ENCODE assay signal across 8 cellular contexts in the genomic region with DNA sequence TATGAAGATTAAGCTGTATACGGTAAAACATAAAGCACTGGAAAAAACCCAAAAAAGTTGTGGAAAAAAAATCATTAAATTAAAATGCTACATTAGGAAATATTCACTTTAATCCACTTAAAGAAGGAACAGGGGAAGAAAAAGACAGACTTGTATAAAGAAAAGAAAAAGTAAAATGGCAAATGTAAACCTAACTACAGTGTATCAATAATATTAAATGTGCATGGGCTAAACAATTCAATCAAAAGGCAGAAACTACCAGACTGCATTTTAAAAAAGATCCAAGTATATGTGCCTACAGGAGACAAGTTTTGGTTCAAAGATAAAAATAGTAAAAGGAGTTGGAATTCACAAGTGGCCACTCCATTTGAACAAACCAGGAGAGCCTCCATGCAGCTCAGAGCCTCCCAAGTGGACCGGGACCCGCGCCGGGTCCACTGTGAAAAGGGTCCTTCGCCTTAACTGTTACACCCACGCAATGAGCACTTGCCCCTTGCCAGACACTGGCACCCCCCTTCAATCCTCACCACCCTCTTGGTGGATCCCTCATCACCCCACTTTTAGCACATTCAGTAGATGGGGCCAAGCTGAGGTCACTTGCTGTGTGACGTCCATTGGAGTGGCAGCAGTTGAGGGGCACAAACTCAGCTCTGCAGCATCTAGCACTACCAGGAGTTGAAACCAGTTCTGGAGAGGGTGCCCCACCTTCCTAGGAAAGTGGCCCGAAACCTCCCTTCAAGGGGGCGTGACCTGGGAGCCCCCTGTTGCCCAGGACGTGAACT. TPM values are rescaled to one million over a fixed set of nuclear protein-coding genes. Genes with fewer than 3 reads are reported as not detected.
DNase-seq lines count a peak whose midpoint lies in the region; TF ChIP-seq lines count a peak whose summit lies in the region.

No MANE protein-coding gene starts in this region.

- WGBS in spleen, 5 donors = 43 to 57% (median 45%) methylated on average over 9 to 11 of the region's 11 CpGs

- peak; percentile 15 for DNase-seq in A172 (ENCODE audit: low spot score)
- DNase-seq in hepatic stellate cell (ENCODE audit: low spot score) = peak; percentile 43
- peak; percentile 84 for DNase-seq in spleen
- DNase-seq in cerebellum (ENCODE audit: low spot score) = no peak
- no peak for DNase-seq in stimulated activated naive CD4-positive, alpha-beta T cell (lab: John Stamatoyannopoulos, UW)
- no peak for DNase-seq in GM13976 (ENCODE audit: low spot score)

- in situ Hi-C loops in GM13976 (cut with MboI; ENCODE audit: low sequenced_read_pairs, unreplicated experiment) = no loop called here

- H3K27me3 ChIP-seq in spleen (replicated peaks in 1 of 7) = no peaks in the 10 kb centered on the region

- peaks cover 0 to 23% (median 12%) of the 10 kb centered on the region in 6 donors for H3K36me3 ChIP-seq in spleen

- intact Hi-C loops in spleen (cut with DNase I; ENCODE audit: low total_unique reads) = no loop called here

- peaks cover 12 to 71% (median 30%) of the 10 kb centered on the region in 6 donors for H3K4me1 ChIP-seq in spleen

- H3K4me3 ChIP-seq in WI38 (ENCODE audit: low read depth, low read length) (peak overlapping the region; percentile 93), spleen (peak overlapping the region; percentile 73 to 100 (median 98))

- peak overlapping the region; percentile 71 to 99 (median 96) for H3K27ac ChIP-seq in spleen

- no peak for TF ChIP-seq POLR2A in spleen (IDR thresholded peaks at IDR 0.05)

- peak; percentile 37 for TF ChIP-seq CTCF in GM12873 (IDR thresholded peaks at IDR 0.05; ENCODE audit: insufficient read depth, low read depth, low read length, missing control alignments)
- no peak for TF ChIP-seq CTCF in WI38 (IDR thresholded peaks at IDR 0.05; ENCODE audit: low read depth, low read length)
- TF ChIP-seq CTCF in spleen (IDR thresholded peaks at IDR 0.05 in 8 of 11, conservative IDR thresholded peaks at IDR 0.05 in 3 of 11) = no peak
- no peak for TF ChIP-seq CTCF in GM13976 (IDR thresholded peaks at IDR 0.05; ENCODE audit: borderline replicate concordance, control extremely low read depth, extremely low read depth, insufficient read depth, missing control alignments)

- peaks cover 6 to 28% (median 21%) of the 10 kb centered on the region in 8 donors for H3K9me3 ChIP-seq in spleen

RNA-seq across cellular contexts. Expression of a gene that starts 0.9 kb away (rescaled TPM):
- 23.3 and 28.6 TPM in 2 replicates for total RNA-seq in A172 (2014; rRNA removed; shearing (Covaris generic))
- 10 to 100 TPM; 19.7 to 34.5 (median 23.7) TPM for total RNA-seq in spleen
- polyA plus RNA-seq in spleen = 10 to 100 TPM; 14.9 to 24.2 (median 15.8) TPM
- total RNA-seq in cerebellum = 16.1 TPM

RNA-seq across cellular contexts. Expression of a gene that starts 41.9 kb away (rescaled TPM):
- 3.3 and 5.5 TPM in 2 replicates for total RNA-seq in A172 (2014; rRNA removed; shearing (Covaris generic))
- total RNA-seq in spleen (10 to 100 TPM in 5 of 7 donors, 1 to 10 TPM in 2; 8.5 to 13.8 (median 12.1) TPM), cerebellum (7.2 TPM)
- 10 to 100 TPM in 1 of 3 donors, 1 to 10 TPM in 2; 6.3 to 10.5 (median 8.7) TPM for polyA plus RNA-seq in spleen

RNA-seq across cellular contexts. Expression of a gene that starts 42.2 kb away (rescaled TPM):
- 9.0 and 20.7 TPM in 2 replicates for total RNA-seq in A172 (2014; rRNA removed; shearing (Covaris generic))
- total RNA-seq in spleen = 10 to 100 TPM; 26.4 to 49.4 (median 42.0) TPM
- polyA plus RNA-seq in spleen = 1 to 10 TPM; 4.5 to 8.4 (median 5.3) TPM
- total RNA-seq in cerebellum = 31.0 TPM

Comparison
In these comparisons a context has a peak if more than half of its experiments do, and no peak if none do; other contexts are left out.
1. DNase-seq: peak in A172 (single experiment), hepatic stellate cell (single experiment) and spleen (single experiment); none in cerebellum (single experiment), stimulated activated naive CD4-positive, alpha-beta T cell (0 of 6) and GM13976 (single experiment).